In the genomic region with DNA sequence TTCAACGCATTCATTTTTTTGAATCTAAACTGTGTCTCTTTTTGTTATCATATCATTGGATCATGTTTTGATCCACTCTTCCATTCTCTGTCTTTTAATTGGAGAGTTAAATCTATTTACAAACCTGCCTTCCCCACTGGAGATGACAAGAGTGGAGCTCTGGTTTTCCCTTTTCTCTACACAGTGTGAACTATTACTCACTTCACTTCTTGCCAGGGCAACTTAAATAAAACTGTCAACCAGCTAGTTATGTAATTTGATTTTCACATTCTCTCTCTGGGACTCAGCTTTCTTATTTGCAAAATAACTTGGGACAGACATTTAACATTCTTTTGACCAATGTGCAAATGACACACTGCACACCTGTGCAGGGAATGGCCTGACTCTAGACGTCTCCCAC, we compare ENCODE assay signal across 14 cellular contexts.
DNase-seq lines count a peak whose midpoint lies in the region; ATAC-seq lines count a peak whose summit lies in the region.
"Had no signal": no experiment of that assay in that cellular context is flagged by ENCODE, and none has a peak within 500 bp of the region (broad histone marks: within the 10 kb centered on the region; RNA-seq: fewer than 3 reads in every experiment).

No MANE protein-coding gene starts in this region.

- peak; percentile 71 for DNase-seq in NCI-H2171 treated with DMSO at 0.1 percent for 48 hours (lab: John Stamatoyannopoulos, UW)
- no peak for DNase-seq in NCI-H2171 (lab: John Stamatoyannopoulos, UW)
- DNase-seq in DMS 273 treated with DMSO at 0.1 percent for 48 hours (lab: John Stamatoyannopoulos, UW), result peak; percentile 6
- DNase-seq in inferior parietal cortex (ENCODE audit: extremely low spot score), result peak; percentile 20
- no peak for DNase-seq in HuH-7.5 (ENCODE audit: low spot score)
- no peak for DNase-seq in effector CD4-positive, alpha-beta T cell
- DNase-seq: ACHN; AML-193; BE2C; CD4-positive, alpha-beta T cell; CD8-positive, alpha-beta memory T cell had no signal

- no peak for ATAC-seq in HG02981 (IDR thresholded peaks at IDR 0.05; ENCODE audit: unreplicated experiment)
- ATAC-seq: GM23338, HCT116 had no signal

Comparison
In these comparisons a context has a peak if more than half of its experiments do, and no peak if none do; other contexts are left out.
1. DNase-seq: peak in NCI-H2171 treated with DMSO at 0.1 percent for 48 hours (single experiment), DMS 273 treated with DMSO at 0.1 percent for 48 hours (single experiment) and inferior parietal cortex (single experiment); none in NCI-H2171 (single experiment), HuH-7.5 (single experiment) and effector CD4-positive, alpha-beta T cell (single experiment).